1 cellular context compared by ENCODE assay signal in the genomic region with DNA sequence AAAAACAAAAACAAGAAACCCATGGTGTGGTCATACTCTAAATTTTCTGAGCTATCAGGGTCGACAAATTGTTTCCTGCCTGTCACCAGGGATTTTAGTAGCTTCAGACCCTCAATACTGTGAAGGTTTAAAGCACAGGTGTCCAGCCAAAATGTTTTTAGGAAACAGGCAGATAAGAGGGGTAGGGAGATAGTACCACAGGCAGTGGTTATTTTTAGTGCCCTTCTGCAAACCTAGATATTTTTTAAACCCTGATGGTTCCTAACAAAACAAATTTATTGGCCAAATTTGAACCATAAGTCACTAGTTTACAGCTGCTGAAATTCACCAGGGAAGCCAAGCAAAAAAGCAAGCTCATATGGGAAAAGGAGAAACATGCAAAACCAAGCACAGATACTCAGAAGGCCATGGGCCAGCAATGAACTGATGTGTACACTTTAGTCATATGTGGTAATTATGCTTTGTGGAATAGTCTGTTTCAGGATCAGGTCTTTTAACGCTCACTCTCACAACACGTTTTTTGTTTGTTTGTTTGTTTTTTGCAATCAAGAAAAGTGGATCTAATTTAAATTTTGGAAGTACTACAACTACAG.
TF ChIP-seq lines count a peak whose summit lies in the region.

No MANE protein-coding gene starts in this region.

TF ChIP-seq in K562, 482 proteins besides CTCF, POLR2A, EP300 and RAD21 (continued from another document):
- TF ChIP-seq, protein P1, sequence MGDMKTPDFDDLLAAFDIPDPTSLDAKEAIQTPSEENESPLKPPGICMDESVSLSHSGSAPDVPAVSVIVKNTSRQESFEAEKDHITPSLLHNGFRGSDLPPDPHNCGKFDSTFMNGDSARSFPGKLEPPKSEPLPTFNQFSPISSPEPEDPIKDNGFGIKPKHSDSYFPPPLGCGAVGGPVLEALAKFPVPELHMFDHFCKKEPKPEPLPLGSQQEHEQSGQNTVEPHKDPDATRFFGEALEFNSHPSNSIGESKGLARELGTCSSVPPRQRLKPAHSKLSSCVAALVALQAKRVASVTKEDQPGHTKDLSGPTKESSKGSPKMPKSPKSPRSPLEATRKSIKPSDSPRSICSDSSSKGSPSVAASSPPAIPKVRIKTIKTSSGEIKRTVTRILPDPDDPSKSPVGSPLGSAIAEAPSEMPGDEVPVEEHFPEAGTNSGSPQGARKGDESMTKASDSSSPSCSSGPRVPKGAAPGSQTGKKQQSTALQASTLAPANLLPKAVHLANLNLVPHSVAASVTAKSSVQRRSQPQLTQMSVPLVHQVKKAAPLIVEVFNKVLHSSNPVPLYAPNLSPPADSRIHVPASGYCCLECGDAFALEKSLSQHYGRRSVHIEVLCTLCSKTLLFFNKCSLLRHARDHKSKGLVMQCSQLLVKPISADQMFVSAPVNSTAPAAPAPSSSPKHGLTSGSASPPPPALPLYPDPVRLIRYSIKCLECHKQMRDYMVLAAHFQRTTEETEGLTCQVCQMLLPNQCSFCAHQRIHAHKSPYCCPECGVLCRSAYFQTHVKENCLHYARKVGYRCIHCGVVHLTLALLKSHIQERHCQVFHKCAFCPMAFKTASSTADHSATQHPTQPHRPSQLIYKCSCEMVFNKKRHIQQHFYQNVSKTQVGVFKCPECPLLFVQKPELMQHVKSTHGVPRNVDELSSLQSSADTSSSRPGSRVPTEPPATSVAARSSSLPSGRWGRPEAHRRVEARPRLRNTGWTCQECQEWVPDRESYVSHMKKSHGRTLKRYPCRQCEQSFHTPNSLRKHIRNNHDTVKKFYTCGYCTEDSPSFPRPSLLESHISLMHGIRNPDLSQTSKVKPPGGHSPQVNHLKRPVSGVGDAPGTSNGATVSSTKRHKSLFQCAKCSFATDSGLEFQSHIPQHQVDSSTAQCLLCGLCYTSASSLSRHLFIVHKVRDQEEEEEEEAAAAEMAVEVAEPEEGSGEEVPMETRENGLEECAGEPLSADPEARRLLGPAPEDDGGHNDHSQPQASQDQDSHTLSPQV (IDR thresholded peaks at IDR 0.05), result no peak
- TF ChIP-seq CBFA2T2 (conservative IDR thresholded peaks at IDR 0.05) (peak; percentile 47; the same call in 1 of the 2 replicates), FOXP1 (CRISPR knock-in tag; IDR thresholded peaks at IDR 0.05) (no peak), ZNF584 (CRISPR knock-in tag; IDR thresholded peaks at IDR 0.05; ENCODE audit: low read depth) (no peak), TAF7 (tag; IDR thresholded peaks at IDR 0.05) (no peak), NCOR1 (IDR thresholded peaks at IDR 0.05) (peak; percentile 14; the same call in 1 of the 2 replicates), NFXL1 (CRISPR knock-in tag; IDR thresholded peaks at IDR 0.05) (no peak), GABPA (tag; conservative IDR thresholded peaks at IDR 0.05; ENCODE audit: low read depth) (no peak), ZNF696 (CRISPR knock-in tag; conservative IDR thresholded peaks at IDR 0.05) (no peak), SAP30 (IDR thresholded peaks at IDR 0.05; ENCODE audit: borderline replicate concordance, insufficient read depth, low read depth, low read length, poor library complexity, severe bottlenecking) (no peak), ZNF12 (CRISPR knock-in tag; IDR thresholded peaks at IDR 0.05) (no peak), TEAD4 (IDR thresholded peaks at IDR 0.05; ENCODE audit: low read length) (peak; percentile 50; the same call in 1 of the 2 replicates), TEAD4 (CRISPR knock-in tag; IDR thresholded peaks at IDR 0.05; ENCODE audit: borderline replicate concordance) (no peak), NFE2 (IDR thresholded peaks at IDR 0.05; ENCODE audit: low read depth) (no peak), TOE1 (IDR thresholded peaks at IDR 0.05; ENCODE audit: borderline replicate concordance) (no peak), TOE1 (CRISPR knock-in tag; IDR thresholded peaks at IDR 0.05; ENCODE audit: borderline replicate concordance, low read depth) (no peak), NFE2L1 (tag; IDR thresholded peaks at IDR 0.05; ENCODE audit: borderline replicate concordance, low read depth) (no peak), ILK (tag; IDR thresholded peaks at IDR 0.05; ENCODE audit: borderline replicate concordance, low read depth) (no peak), ZNF23 (CRISPR knock-in tag; IDR thresholded peaks at IDR 0.05) (no peak)
- TF ChIP-seq, protein P2, sequence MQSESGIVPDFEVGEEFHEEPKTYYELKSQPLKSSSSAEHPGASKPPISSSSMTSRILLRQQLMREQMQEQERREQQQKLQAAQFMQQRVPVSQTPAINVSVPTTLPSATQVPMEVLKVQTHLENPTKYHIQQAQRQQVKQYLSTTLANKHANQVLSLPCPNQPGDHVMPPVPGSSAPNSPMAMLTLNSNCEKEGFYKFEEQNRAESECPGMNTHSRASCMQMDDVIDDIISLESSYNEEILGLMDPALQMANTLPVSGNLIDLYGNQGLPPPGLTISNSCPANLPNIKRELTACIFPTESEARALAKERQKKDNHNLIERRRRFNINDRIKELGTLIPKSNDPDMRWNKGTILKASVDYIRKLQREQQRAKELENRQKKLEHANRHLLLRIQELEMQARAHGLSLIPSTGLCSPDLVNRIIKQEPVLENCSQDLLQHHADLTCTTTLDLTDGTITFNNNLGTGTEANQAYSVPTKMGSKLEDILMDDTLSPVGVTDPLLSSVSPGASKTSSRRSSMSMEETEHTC (IDR thresholded peaks at IDR 0.05), result no peak
- TF ChIP-seq, protein P3, sequence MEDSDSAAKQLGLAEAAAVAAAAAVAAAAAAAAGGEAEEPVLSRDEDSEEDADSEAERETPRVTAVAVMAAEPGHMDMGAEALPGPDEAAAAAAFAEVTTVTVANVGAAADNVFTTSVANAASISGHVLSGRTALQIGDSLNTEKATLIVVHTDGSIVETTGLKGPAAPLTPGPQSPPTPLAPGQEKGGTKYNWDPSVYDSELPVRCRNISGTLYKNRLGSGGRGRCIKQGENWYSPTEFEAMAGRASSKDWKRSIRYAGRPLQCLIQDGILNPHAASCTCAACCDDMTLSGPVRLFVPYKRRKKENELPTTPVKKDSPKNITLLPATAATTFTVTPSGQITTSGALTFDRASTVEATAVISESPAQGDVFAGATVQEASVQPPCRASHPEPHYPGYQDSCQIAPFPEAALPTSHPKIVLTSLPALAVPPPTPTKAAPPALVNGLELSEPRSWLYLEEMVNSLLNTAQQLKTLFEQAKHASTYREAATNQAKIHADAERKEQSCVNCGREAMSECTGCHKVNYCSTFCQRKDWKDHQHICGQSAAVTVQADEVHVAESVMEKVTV (CRISPR knock-in tag; IDR thresholded peaks at IDR 0.05), result no peak
- TF ChIP-seq, protein P4, sequence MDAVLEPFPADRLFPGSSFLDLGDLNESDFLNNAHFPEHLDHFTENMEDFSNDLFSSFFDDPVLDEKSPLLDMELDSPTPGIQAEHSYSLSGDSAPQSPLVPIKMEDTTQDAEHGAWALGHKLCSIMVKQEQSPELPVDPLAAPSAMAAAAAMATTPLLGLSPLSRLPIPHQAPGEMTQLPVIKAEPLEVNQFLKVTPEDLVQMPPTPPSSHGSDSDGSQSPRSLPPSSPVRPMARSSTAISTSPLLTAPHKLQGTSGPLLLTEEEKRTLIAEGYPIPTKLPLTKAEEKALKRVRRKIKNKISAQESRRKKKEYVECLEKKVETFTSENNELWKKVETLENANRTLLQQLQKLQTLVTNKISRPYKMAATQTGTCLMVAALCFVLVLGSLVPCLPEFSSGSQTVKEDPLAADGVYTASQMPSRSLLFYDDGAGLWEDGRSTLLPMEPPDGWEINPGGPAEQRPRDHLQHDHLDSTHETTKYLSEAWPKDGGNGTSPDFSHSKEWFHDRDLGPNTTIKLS (IDR thresholded peaks at IDR 0.05; ENCODE audit: borderline replicate concordance, low read depth), result no peak
